Comparison of ENCODE assay signal across 8 cellular contexts in genomic region chr5:114339108-114339507, GRCh38. TPM values are rescaled to one million over a fixed set of nuclear protein-coding genes. Genes with fewer than 3 reads are reported as not detected.
"Had no signal": no experiment of that assay in that cellular context is flagged by ENCODE, and none has a peak within 500 bp of the region (broad histone marks: within the 10 kb centered on the region; RNA-seq: fewer than 3 reads in every experiment).

No MANE protein-coding gene starts in this region.

- FAIRE-seq: G401.6, GM12891, GM12892, GM18507, GM19239 had no signal

- DNase-seq: GDM1, GF-D8 had no signal

RNA-seq across cellular contexts. Expression of gene KCNN2, which starts 22.8 kb away (rescaled TPM):
- total RNA-seq: G401 had no signal
